In genomic region chr3:7445331-7445730, GRCh38 we compare ENCODE assay signal across 4 cellular contexts.
"Had no signal": no experiment of that assay in that cellular context is flagged by ENCODE, and none has a peak within 500 bp of the region (broad histone marks: within the 10 kb centered on the region; RNA-seq: fewer than 3 reads in every experiment).

No MANE protein-coding gene starts in this region.

- ATAC-seq: GM23338 had no signal

- H3K9me3 Mint-ChIP-seq: GM23338, H9 had no signal

- H3K4me2 ChIP-seq: GM23338 had no signal

- H3K4me1 Mint-ChIP-seq: H9 had no signal

- H3K4me3 ChIP-seq: GM23338 had no signal

- DNase-seq: H9, HCEC 1CT, IMR-90 had no signal

- H3K4me3 Mint-ChIP-seq: GM23338, H9 had no signal

- H3K27ac Mint-ChIP-seq: GM23338, H9 had no signal
